In the genomic region with DNA sequence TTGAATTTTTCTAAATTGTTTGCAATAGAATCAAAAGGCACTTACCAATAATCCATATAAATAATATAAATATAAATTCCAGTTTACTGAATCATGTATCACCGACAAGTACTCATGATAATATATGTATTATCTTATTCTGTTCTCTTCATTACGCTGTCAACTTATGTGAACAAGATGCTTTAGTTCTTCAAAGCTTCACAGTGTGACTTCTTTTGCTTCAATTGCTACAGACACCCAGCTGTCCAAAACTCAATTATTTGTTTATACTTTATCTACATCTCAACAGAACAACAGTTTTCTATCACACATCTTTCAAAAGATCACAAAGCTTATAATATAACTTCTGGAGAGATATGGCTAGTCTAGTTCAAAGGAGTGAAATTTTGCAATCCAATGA, we compare ENCODE assay signal across 9 cellular contexts.
"Had no signal": no experiment of that assay in that cellular context is flagged by ENCODE, and none has a peak within 500 bp of the region (broad histone marks: within the 10 kb centered on the region; RNA-seq: fewer than 3 reads in every experiment).

No MANE protein-coding gene starts in this region.

- H3K27ac ChIP-seq: GM23248 had no signal

- H3K9ac ChIP-seq: GM23248 had no signal

- H3K4me2 ChIP-seq: GM23338 had no signal

- H3K9me3 ChIP-seq: HAP-1 had no signal

- H2AFZ ChIP-seq: GM23248, GM23338 had no signal

- DNase-seq: GM23248, GOT3, H7, H9, HCEC 1CT, HFFc6 had no signal

- H3K4me1 ChIP-seq: HAP-1 had no signal

- H3K4me3 ChIP-seq: GM23248, GM23338, HAP-1 had no signal

- H3K36me3 ChIP-seq: HAP-1 had no signal

- ATAC-seq: GM23338, HCT116 had no signal
